1 cellular context compared by ENCODE assay signal in genomic region chr12:97767347-97767746, GRCh38.
TF ChIP-seq lines count a peak whose summit lies in the region.

No MANE protein-coding gene starts in this region.

TF ChIP-seq in SK-N-SH, 30 proteins besides CTCF, POLR2A, EP300 and RAD21 (continued from another document):
- TF ChIP-seq TAF1 (IDR thresholded peaks at IDR 0.05; ENCODE audit: borderline replicate concordance, low read depth, low read length) (no peak), NFIC (IDR thresholded peaks at IDR 0.05; ENCODE audit: borderline replicate concordance) (no peak)
